ENCODE assay signal across 21 cellular contexts in genomic region chr1:196678510-196678884, GRCh38. TPM values are rescaled to one million over a fixed set of nuclear protein-coding genes. Genes with fewer than 3 reads are reported as not detected.
DNase-seq lines count a peak whose midpoint lies in the region; ATAC-seq and TF ChIP-seq lines count a peak whose summit lies in the region.
"Had no signal": no experiment of that assay in that cellular context is flagged by ENCODE, and none has a peak within 500 bp of the region (broad histone marks: within the 10 kb centered on the region; RNA-seq: fewer than 3 reads in every experiment).

No MANE protein-coding gene starts in this region.

- H3K4me3 ChIP-seq in SJCRH30 (no peak overlapping the region), osteoblast (ENCODE audit: insufficient read depth, low read length) (no peak overlapping the region)
- H3K4me3 ChIP-seq: adrenal gland, gastroesophageal sphincter, GM23338, upper lobe of left lung had no signal

- TF ChIP-seq CTCF in osteoblast (IDR thresholded peaks at IDR 0.05; ENCODE audit: extremely low read depth, low read depth, low read length), result no peak

- no peaks in the 10 kb centered on the region for H3K9me3 ChIP-seq in SJCRH30 (replicated peaks)
- H3K9me3 ChIP-seq in osteoblast (ENCODE audit: low read depth, low read length), result no peaks in the 10 kb centered on the region
- H3K9me3 ChIP-seq: adrenal gland, gastroesophageal sphincter, upper lobe of left lung had no signal

- peak overlapping the region; percentile 23; the same call in 1 of the 2 replicates for H3K27ac ChIP-seq in SJCRH30
- H3K27ac ChIP-seq in osteoblast (ENCODE audit: low read depth, low read length), result no peak overlapping the region
- H3K27ac ChIP-seq: adrenal gland, gastroesophageal sphincter, RWPE1, upper lobe of left lung had no signal

- no peak overlapping the region for H2AFZ ChIP-seq in osteoblast (ENCODE audit: low read length)
- H2AFZ ChIP-seq: GM23338 had no signal

- H4K20me1 ChIP-seq in osteoblast (ENCODE audit: insufficient read depth, low read length), result no peaks in the 10 kb centered on the region

- DNase-seq in EL, result peak; percentile 80
- peak in 1 of 2 experiments; percentile 6 for DNase-seq in SJCRH30
- DNase-seq in fibroblast of gingiva (ENCODE audit: low read depth), result peak; percentile 53
- no peak for DNase-seq in osteoblast (ENCODE audit: insufficient read length, low spot score, missing footprints)
- DNase-seq in NOMO-1 (lab: John Stamatoyannopoulos, UW; ENCODE audit: unreplicated experiment in 2 of 2), result no peak
- DNase-seq in NCI-H526 (lab: John Stamatoyannopoulos, UW), result no peak
- no peak for DNase-seq in GM19238 (ENCODE audit: insufficient read length, low spot score)
- DNase-seq: activated CD4-positive, alpha-beta T cell treated with anti-CD3 and anti-CD28 coated beads, Interleukin-2, amount 50 U/mL, for 1 hour; activated T-cell treated with anti-CD3 and anti-CD28 coated beads, Interleukin-2, amount 50 U/mL, for 72 hours; adrenal gland; CD4-positive, alpha-beta T cell; islet precursor cell; NCI-H1930; NCI-H69; stimulated activated CD4-positive, alpha-beta T cell treated with anti-CD3 and anti-CD28 coated beads, Interleukin-4, amount 100 ng/mL, for 1 hour; upper lobe of left lung had no signal

- H3K27me3 ChIP-seq in SJCRH30 (no peaks in the 10 kb centered on the region), osteoblast (ENCODE audit: insufficient read depth, low read length) (no peaks in the 10 kb centered on the region)
- H3K27me3 ChIP-seq: adrenal gland, gastroesophageal sphincter, upper lobe of left lung had no signal

- H3K4me1 ChIP-seq in SJCRH30 (peaks cover 11% of the 10 kb centered on the region), osteoblast (ENCODE audit: insufficient read depth, low read length) (peaks cover 11% of the 10 kb centered on the region)
- H3K4me1 ChIP-seq: adrenal gland, gastroesophageal sphincter, upper lobe of left lung had no signal

- no peaks in the 10 kb centered on the region for H3K79me2 ChIP-seq in osteoblast (ENCODE audit: insufficient read depth, low read length)

- ATAC-seq in HG03196 (IDR thresholded peaks at IDR 0.05; ENCODE audit: unreplicated experiment), result no peak
- ATAC-seq: activated T-cell treated with anti-CD3 and anti-CD28 coated beads, Interleukin-2, amount 50 U/mL, for 72 hours; gastroesophageal sphincter; GM23338 had no signal

- H3K4me2 ChIP-seq in osteoblast (ENCODE audit: insufficient read depth, low read length), result peak overlapping the region; percentile 2
- H3K4me2 ChIP-seq: GM23338 had no signal

- H3K36me3 ChIP-seq in SJCRH30 (peaks cover 23% of the 10 kb centered on the region), osteoblast (ENCODE audit: insufficient read depth, low read length) (no peaks in the 10 kb centered on the region)
- H3K36me3 ChIP-seq: adrenal gland, upper lobe of left lung had no signal

RNA-seq across cellular contexts. Expression of gene CFH, which starts 26.7 kb away (rescaled TPM):
- 80.6 and 84.2 TPM in 2 replicates for total RNA-seq in SJCRH30 (2014; rRNA removed; shearing (Covaris generic))
- 145 and 164 TPM in 2 replicates for total RNA-seq in osteoblast
- total RNA-seq: GM23338, progenitor cell of endocrine pancreas had no signal

Comparison
In these comparisons a context has a peak if more than half of its experiments do, and no peak if none do; other contexts are left out.
1. DNase-seq: peak in EL (single experiment) and fibroblast of gingiva (single experiment); none in osteoblast (single experiment), NOMO-1 (0 of 2), NCI-H526 (0 of 2) and GM19238 (single experiment).